In genomic region chr14:31265701-31266398, GRCh38 we compare ENCODE assay signal across 15 cellular contexts. TPM values are rescaled to one million over a fixed set of nuclear protein-coding genes. Genes with fewer than 3 reads are reported as not detected.
DNase-seq lines count a peak whose midpoint lies in the region; ATAC-seq and TF ChIP-seq lines count a peak whose summit lies in the region.
"Had no signal": no experiment of that assay in that cellular context is flagged by ENCODE, and none has a peak within 500 bp of the region (broad histone marks: within the 10 kb centered on the region; RNA-seq: fewer than 3 reads in every experiment).

No MANE protein-coding gene starts in this region.

- in situ Hi-C loops in GM23248 (cut with MboI): no loop called here

- H2BK12ac ChIP-seq in trophoblast cell (ENCODE audit: low read length): no peak overlapping the region

- no peak overlapping the region for H2BK5ac ChIP-seq in trophoblast cell (ENCODE audit: low read depth, low read length, poor library complexity)

- no peak overlapping the region for H3K4me3 Mint-ChIP-seq in activated T-helper 17 cell treated with anti-CD3 and anti-CD28 coated beads, Interleukin-2, amount 50 U/mL, for 72 hours
- H3K4me3 Mint-ChIP-seq: dendritic cell treated with granulocyte-macrophage colony-stimulating factor and Interleukin-4, amounts not matched to agents 40 ng/mL and 50 ng/mL, for 4 days; natural killer cell; T-helper 1 cell treated with Interleukin-12 subunit alpha and Interleukin-12 subunit beta and Interleukin-4 antibody, amounts not matched to agents 30 μg/mL and 1 μg/mL, for 36 hours had no signal

- WGBS in GM23248 (ENCODE audit: low coverage in 1 of 2, low lambda C conversion rate in 2 of 2, missing lambda C conversion rate in 2 of 2), 2 experiments: 74 to 75% methylated on average over 8 of the region's 8 CpGs
- WGBS in trophoblast cell (ENCODE audit: extremely low coverage, insufficient coverage, insufficient read length): no CpG with 5 or more reads among the region's 8 CpGs

- H3K4me2 ChIP-seq in GM23248 (ENCODE audit: unreplicated experiment): no peak overlapping the region
- H3K4me2 ChIP-seq in trophoblast cell (ENCODE audit: low read length): no peak overlapping the region

- no peak overlapping the region for H3K18ac ChIP-seq in trophoblast cell (ENCODE audit: low read length)

- TF ChIP-seq CTCF in fibroblast of mammary gland (conservative IDR thresholded peaks at IDR 0.05; ENCODE audit: control insufficient read depth, insufficient read depth, low read depth, low read length): no peak

- no peak overlapping the region for H2AK5ac ChIP-seq in trophoblast cell (ENCODE audit: low read length)

- H4K12ac ChIP-seq in trophoblast cell (ENCODE audit: low read depth, low read length): no peak overlapping the region

- H3K27me3 Mint-ChIP-seq in activated T-helper 17 cell treated with anti-CD3 and anti-CD28 coated beads, Interleukin-2, amount 50 U/mL, for 72 hours: no peaks in the 10 kb centered on the region
- H3K27me3 Mint-ChIP-seq: dendritic cell treated with granulocyte-macrophage colony-stimulating factor and Interleukin-4, amounts not matched to agents 40 ng/mL and 50 ng/mL, for 4 days had no signal

- no peaks in the 10 kb centered on the region for H4K20me1 ChIP-seq in GM23248 (ENCODE audit: insufficient read depth)

- H2AFZ ChIP-seq in GM23248: no peak overlapping the region
- no peak overlapping the region for H2AFZ ChIP-seq in trophoblast cell (ENCODE audit: insufficient read depth, low read length, poor library complexity)

- H3K4me1 ChIP-seq in GM23248 (ENCODE audit: insufficient read depth) (peaks cover 50% of the 10 kb centered on the region), trophoblast cell (ENCODE audit: control insufficient read depth in 1 of 2, insufficient read depth in 2 of 2, low read length in 2 of 2) (peaks cover 2 to 12% of the 10 kb centered on the region in 2 experiments)

- H3K79me1 ChIP-seq in trophoblast cell (ENCODE audit: low read length): peaks cover 2% of the 10 kb centered on the region

- H3K27me3 ChIP-seq in GM23248 (replicated peaks; ENCODE audit: insufficient read depth): no peaks in the 10 kb centered on the region
- H3K27me3 ChIP-seq in trophoblast cell (ENCODE audit: insufficient read depth, low read length): no peaks in the 10 kb centered on the region

- H4K91ac ChIP-seq in trophoblast cell (ENCODE audit: low read depth, low read length): no peak overlapping the region

- H3K9me2 ChIP-seq in GM23248 (ENCODE audit: insufficient read depth): no peaks in the 10 kb centered on the region

- peaks cover 6% of the 10 kb centered on the region for H3K4me1 Mint-ChIP-seq in activated T-helper 17 cell treated with anti-CD3 and anti-CD28 coated beads, Interleukin-2, amount 50 U/mL, for 72 hours

- H3K4me3 ChIP-seq in GM23248 (no peak overlapping the region), fibroblast of mammary gland (ENCODE audit: control insufficient read depth, low read depth, low read length) (no peak overlapping the region), trophoblast cell (ENCODE audit: low read depth, low read length) (no peak overlapping the region)
- H3K4me3 ChIP-seq: lower lobe of right lung, psoas muscle had no signal

- H3K23ac ChIP-seq in trophoblast cell (ENCODE audit: low read length): no peak overlapping the region

- no peaks in the 10 kb centered on the region for H3K9me3 ChIP-seq in GM23248 (ENCODE audit: low read depth)
- peaks cover 5% of the 10 kb centered on the region for H3K9me3 ChIP-seq in trophoblast cell (ENCODE audit: insufficient read depth, low read depth, low read length)
- H3K9me3 ChIP-seq: lower lobe of right lung, psoas muscle had no signal

- no peak overlapping the region for H3K9ac ChIP-seq in GM23248
- H3K9ac ChIP-seq in trophoblast cell (ENCODE audit: low read length): peak overlapping the region; percentile 32

- DNase-seq in GM23248: peak; percentile 66
- DNase-seq in fibroblast of mammary gland (ENCODE audit: low read depth): peak; percentile 65
- no peak for DNase-seq in trophoblast cell
- no peak for DNase-seq in anterior cingulate cortex (lab: John Stamatoyannopoulos, UW)
- no peak for DNase-seq in stimulated activated naive CD4-positive, alpha-beta T cell treated with Interleukin-2 at 50 U/mL for 16 hours (lab: John Stamatoyannopoulos, UW)
- no peak for DNase-seq in stimulated activated CD4-positive, alpha-beta T cell treated with anti-CD3 and anti-CD28 coated beads, Interleukin-2, amount 100 ng/mL, for 48 hours
- DNase-seq: activated gamma-delta T cell treated with Interleukin-2 at 50 U/mL for 16 hours, AML-193, lower lobe of right lung, natural killer cell, psoas muscle had no signal

- no peaks in the 10 kb centered on the region for H3K36me3 ChIP-seq in GM23248 (ENCODE audit: low read depth)
- no peaks in the 10 kb centered on the region for H3K36me3 ChIP-seq in trophoblast cell (ENCODE audit: control insufficient read depth in 1 of 2, insufficient read depth in 2 of 2, low read length in 2 of 2)
- H3K36me3 ChIP-seq: lower lobe of right lung had no signal

- no peak overlapping the region for H4K8ac ChIP-seq in trophoblast cell (ENCODE audit: low read depth, low read length)

- no peak overlapping the region for H2BK120ac ChIP-seq in trophoblast cell (ENCODE audit: insufficient read depth, low read length, poor library complexity)

- peaks cover 33% of the 10 kb centered on the region for H3F3A ChIP-seq in GM23248 (ENCODE audit: insufficient read depth)

- H3K36me3 Mint-ChIP-seq in activated T-helper 17 cell treated with anti-CD3 and anti-CD28 coated beads, Interleukin-2, amount 50 U/mL, for 72 hours (ENCODE audit: low read depth): no peaks in the 10 kb centered on the region
- H3K36me3 Mint-ChIP-seq: natural killer cell had no signal

- peak; percentile 20 for ATAC-seq in activated T-helper 17 cell treated with anti-CD3 and anti-CD28 coated beads, Interleukin-2, amount 50 U/mL, for 72 hours (replicated peaks)
- ATAC-seq in GM18870 (IDR thresholded peaks at IDR 0.05; ENCODE audit: unreplicated experiment): no peak
- ATAC-seq: natural killer cell, psoas muscle had no signal

- no peaks in the 10 kb centered on the region for H3K9me3 Mint-ChIP-seq in activated T-helper 17 cell treated with anti-CD3 and anti-CD28 coated beads, Interleukin-2, amount 50 U/mL, for 72 hours

- H3K14ac ChIP-seq in trophoblast cell (ENCODE audit: low read length): no peak overlapping the region

- H3K79me2 ChIP-seq in GM23248 (ENCODE audit: insufficient read depth): no peaks in the 10 kb centered on the region
- no peaks in the 10 kb centered on the region for H3K79me2 ChIP-seq in trophoblast cell (ENCODE audit: control insufficient read depth, insufficient read depth, low read length, poor library complexity)

- H3K4ac ChIP-seq in trophoblast cell (ENCODE audit: low read depth, low read length): no peak overlapping the region

- H3K27ac ChIP-seq in GM23248: no peak overlapping the region
- no peak overlapping the region for H3K27ac ChIP-seq in trophoblast cell (ENCODE audit: low read depth, low read length)
- H3K27ac ChIP-seq: lower lobe of right lung, psoas muscle had no signal

- no peak overlapping the region for H3K27ac Mint-ChIP-seq in activated T-helper 17 cell treated with anti-CD3 and anti-CD28 coated beads, Interleukin-2, amount 50 U/mL, for 72 hours
- H3K27ac Mint-ChIP-seq: dendritic cell treated with granulocyte-macrophage colony-stimulating factor and Interleukin-4, amounts not matched to agents 40 ng/mL and 50 ng/mL, for 4 days; natural killer cell; T-helper 1 cell treated with Interleukin-12 subunit alpha and Interleukin-12 subunit beta and Interleukin-4 antibody, amounts not matched to agents 30 μg/mL and 1 μg/mL, for 36 hours had no signal

RNA-seq across cellular contexts. Expression of gene HECTD1, which starts 58.3 kb away (rescaled TPM):
- 110 and 145 TPM in 2 replicates for total RNA-seq in GM23248 (2014; rRNA removed; shearing (Covaris generic))
- 39.0 and 44.5 TPM in 2 replicates for polyA plus RNA-seq in GM23248 (2016; fragmentation: Nextera tagmentation; extraction: Ambion mirVana)
- 10 to 100 TPM; 88.3 to 92.8 TPM for total RNA-seq in activated T-helper 17 cell treated with anti-CD3 and anti-CD28 coated beads, Interleukin-2, amount 50 U/mL, for 72 hours
- 91.2 and 91.6 TPM in 2 replicates for polyA plus RNA-seq in trophoblast cell (2013)

Comparison
In these comparisons a context has a peak if more than half of its experiments do, and no peak if none do; other contexts are left out.
1. DNase-seq: peak in GM23248 (single experiment) and fibroblast of mammary gland (single experiment); none in trophoblast cell (0 of 2), anterior cingulate cortex (0 of 58), stimulated activated naive CD4-positive, alpha-beta T cell treated with Interleukin-2 at 50 U/mL for 16 hours (single experiment) and stimulated activated CD4-positive, alpha-beta T cell treated with anti-CD3 and anti-CD28 coated beads, Interleukin-2, amount 100 ng/mL, for 48 hours (0 of 2).